1 cellular context compared by ENCODE assay signal in the genomic region with DNA sequence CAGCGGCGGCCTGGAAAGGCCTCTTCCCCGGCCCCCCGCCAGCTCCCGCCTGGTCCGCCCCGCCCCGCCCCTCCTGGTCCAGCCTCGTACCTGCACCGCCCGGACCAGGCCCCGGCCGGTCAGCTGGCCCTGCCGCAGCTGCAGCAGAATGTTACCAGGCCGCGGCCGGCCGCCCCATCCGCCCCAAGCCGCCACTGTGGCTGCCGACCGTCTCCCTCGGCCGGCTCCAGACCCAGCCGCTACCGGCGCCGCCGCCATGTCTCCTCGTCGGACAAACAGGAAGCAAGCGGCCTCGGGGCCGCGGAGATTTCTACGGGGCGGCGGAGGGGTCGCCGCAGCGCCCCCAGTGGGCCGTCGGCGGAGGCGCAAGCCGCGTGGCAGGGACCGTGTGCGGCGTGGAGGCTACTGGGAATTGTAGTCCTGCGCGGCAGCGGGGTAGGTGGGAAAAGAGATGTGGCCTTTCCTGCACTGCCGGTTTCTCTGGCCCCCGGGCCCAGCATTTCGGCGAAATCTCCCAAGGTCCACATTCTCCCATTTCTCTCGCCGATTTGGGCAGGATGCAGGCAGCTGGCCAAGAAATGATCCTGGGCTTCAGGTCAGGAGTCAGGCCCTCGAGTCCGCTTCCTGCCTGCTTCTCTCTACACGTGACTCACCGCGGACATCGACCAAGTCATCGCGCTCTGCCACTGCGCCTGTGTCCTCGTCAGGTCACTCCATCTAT.
TF ChIP-seq lines count a peak whose summit lies in the region.

Gene TRPC4AP, minus strand, starts transcription at position 284 of the 721 bp plus-strand sequence. Its CDS starts 26 bp downstream, at position 258.

TF ChIP-seq in HEK293, 187 proteins besides CTCF, POLR2A, EP300 and RAD21 (continued from another document):
- TF ChIP-seq, protein P1, sequence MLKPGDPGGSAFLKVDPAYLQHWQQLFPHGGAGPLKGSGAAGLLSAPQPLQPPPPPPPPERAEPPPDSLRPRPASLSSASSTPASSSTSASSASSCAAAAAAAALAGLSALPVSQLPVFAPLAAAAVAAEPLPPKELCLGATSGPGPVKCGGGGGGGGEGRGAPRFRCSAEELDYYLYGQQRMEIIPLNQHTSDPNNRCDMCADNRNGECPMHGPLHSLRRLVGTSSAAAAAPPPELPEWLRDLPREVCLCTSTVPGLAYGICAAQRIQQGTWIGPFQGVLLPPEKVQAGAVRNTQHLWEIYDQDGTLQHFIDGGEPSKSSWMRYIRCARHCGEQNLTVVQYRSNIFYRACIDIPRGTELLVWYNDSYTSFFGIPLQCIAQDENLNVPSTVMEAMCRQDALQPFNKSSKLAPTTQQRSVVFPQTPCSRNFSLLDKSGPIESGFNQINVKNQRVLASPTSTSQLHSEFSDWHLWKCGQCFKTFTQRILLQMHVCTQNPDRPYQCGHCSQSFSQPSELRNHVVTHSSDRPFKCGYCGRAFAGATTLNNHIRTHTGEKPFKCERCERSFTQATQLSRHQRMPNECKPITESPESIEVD (tag by site-specific recombination; IDR thresholded peaks at IDR 0.05): no peak
- TF ChIP-seq ZFP69B (tag by site-specific recombination; IDR thresholded peaks at IDR 0.05) (peak; percentile 65; the same call in 1 of the 2 replicates), ZNF366 (tag by site-specific recombination; conservative IDR thresholded peaks at IDR 0.05) (no peak; the same call in 1 of the 2 replicates), ZBTB8A (tag by site-specific recombination; IDR thresholded peaks at IDR 0.05) (peak; percentile 37), ZNF133 (tag by site-specific recombination; IDR thresholded peaks at IDR 0.05) (no peak), ZBTB1 (tag by site-specific recombination; IDR thresholded peaks at IDR 0.05) (no peak), ZBTB17 (tag by site-specific recombination; IDR thresholded peaks at IDR 0.05) (peak; percentile 100), ZNF394 (tag by site-specific recombination; IDR thresholded peaks at IDR 0.05; ENCODE audit: borderline replicate concordance) (peak; percentile 79), ZNF324 (tag by site-specific recombination; IDR thresholded peaks at IDR 0.05) (no peak; the same call in none of the 2 replicates), KLF8 (tag by site-specific recombination; IDR thresholded peaks at IDR 0.05) (peak; percentile 79), KLF9 (tag by site-specific recombination; IDR thresholded peaks at IDR 0.05; ENCODE audit: low read depth) (peak; percentile 82), ZNF335 (tag by site-specific recombination; conservative IDR thresholded peaks at IDR 0.05) (peak; percentile 100), ZNF707 (tag by site-specific recombination; IDR thresholded peaks at IDR 0.05) (no peak), ZNF292 (tag by site-specific recombination; IDR thresholded peaks at IDR 0.05; ENCODE audit: borderline replicate concordance, low read depth) (no peak), GLIS2 (tag by site-specific recombination; IDR thresholded peaks at IDR 0.05) (peak; percentile 51; the same call in 1 of the 2 replicates), ZNF24 (tag by site-specific recombination; IDR thresholded peaks at IDR 0.05) (peak; percentile 83), KLF10 (tag by site-specific recombination; IDR thresholded peaks at IDR 0.05) (no peak; the same call in 1 of the 2 replicates), ZNF701 (tag by site-specific recombination; IDR thresholded peaks at IDR 0.05) (no peak)
- TF ChIP-seq, protein P2, sequence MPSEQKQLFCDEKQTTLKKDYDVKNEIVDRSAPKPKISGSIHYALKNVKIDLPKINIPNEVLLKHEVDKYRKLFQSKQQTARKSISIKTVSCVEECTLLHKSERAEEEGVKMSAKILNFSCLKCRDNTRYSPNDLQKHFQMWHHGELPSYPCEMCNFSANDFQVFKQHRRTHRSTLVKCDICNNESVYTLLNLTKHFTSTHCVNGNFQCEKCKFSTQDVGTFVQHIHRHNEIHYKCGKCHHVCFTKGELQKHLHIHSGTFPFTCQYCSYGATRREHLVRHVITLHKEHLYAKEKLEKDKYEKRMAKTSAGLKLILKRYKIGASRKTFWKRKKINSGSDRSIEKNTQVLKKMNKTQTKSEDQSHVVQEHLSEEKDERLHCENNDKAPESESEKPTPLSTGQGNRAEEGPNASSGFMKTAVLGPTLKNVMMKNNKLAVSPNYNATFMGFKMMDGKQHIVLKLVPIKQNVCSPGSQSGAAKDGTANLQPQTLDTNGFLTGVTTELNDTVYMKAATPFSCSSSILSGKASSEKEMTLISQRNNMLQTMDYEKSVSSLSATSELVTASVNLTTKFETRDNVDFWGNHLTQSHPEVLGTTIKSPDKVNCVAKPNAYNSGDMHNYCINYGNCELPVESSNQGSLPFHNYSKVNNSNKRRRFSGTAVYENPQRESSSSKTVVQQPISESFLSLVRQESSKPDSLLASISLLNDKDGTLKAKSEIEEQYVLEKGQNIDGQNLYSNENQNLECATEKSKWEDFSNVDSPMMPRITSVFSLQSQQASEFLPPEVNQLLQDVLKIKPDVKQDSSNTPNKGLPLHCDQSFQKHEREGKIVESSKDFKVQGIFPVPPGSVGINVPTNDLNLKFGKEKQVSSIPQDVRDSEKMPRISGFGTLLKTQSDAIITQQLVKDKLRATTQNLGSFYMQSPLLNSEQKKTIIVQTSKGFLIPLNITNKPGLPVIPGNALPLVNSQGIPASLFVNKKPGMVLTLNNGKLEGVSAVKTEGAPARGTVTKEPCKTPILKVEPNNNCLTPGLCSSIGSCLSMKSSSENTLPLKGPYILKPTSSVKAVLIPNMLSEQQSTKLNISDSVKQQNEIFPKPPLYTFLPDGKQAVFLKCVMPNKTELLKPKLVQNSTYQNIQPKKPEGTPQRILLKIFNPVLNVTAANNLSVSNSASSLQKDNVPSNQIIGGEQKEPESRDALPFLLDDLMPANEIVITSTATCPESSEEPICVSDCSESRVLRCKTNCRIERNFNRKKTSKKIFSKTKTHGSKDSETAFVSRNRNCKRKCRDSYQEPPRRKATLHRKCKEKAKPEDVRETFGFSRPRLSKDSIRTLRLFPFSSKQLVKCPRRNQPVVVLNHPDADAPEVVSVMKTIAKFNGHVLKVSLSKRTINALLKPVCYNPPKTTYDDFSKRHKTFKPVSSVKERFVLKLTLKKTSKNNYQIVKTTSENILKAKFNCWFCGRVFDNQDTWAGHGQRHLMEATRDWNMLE (tag by site-specific recombination; conservative IDR thresholded peaks at IDR 0.05; ENCODE audit: low read depth): 0 out of 2 replicates have a peak, but pooled peaks have one; percentile 19
- TF ChIP-seq, protein P3, sequence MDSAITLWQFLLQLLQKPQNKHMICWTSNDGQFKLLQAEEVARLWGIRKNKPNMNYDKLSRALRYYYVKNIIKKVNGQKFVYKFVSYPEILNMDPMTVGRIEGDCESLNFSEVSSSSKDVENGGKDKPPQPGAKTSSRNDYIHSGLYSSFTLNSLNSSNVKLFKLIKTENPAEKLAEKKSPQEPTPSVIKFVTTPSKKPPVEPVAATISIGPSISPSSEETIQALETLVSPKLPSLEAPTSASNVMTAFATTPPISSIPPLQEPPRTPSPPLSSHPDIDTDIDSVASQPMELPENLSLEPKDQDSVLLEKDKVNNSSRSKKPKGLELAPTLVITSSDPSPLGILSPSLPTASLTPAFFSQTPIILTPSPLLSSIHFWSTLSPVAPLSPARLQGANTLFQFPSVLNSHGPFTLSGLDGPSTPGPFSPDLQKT (IDR thresholded peaks at IDR 0.05; ENCODE audit: borderline replicate concordance, low read depth, low read length): no peak
TF ChIP-seq in HEK293: peak in this region for 51.
